ENCODE assay signal across 21 cellular contexts in genomic region chr4:155950461-155950860, GRCh38. TPM values are rescaled to one million over a fixed set of nuclear protein-coding genes. Genes with fewer than 3 reads are reported as not detected.
A peak's percentile ranks its signal among the peaks of the same experiment; 100 is the strongest.
DNase-seq lines count a peak whose midpoint lies in the region; ATAC-seq and TF ChIP-seq lines count a peak whose summit lies in the region.
"Had no signal": no experiment of that assay in that cellular context is flagged by ENCODE, and none has a peak within 500 bp of the region (broad histone marks: within the 10 kb centered on the region; RNA-seq: fewer than 3 reads in every experiment).

No MANE protein-coding gene starts in this region.

- H3K36me3 ChIP-seq in GM23338 (ENCODE audit: insufficient read depth): no peaks in the 10 kb centered on the region
- H3K36me3 ChIP-seq: BE2C had no signal

- no peak overlapping the region for H2AFZ ChIP-seq in GM23338

- H3K27me3 Mint-ChIP-seq in GM23338 (ENCODE audit: insufficient read depth, low read depth, poor library complexity) (peaks cover 3% of the 10 kb centered on the region), glutamatergic neuron (ENCODE audit: unreplicated experiment) (peaks cover 12% of the 10 kb centered on the region)
- H3K27me3 Mint-ChIP-seq in stimulated activated naive CD8-positive, alpha-beta T cell treated with anti-CD3 and anti-CD28 coated beads, Interleukin-15, amount 100 ng/mL, for 72 hours: no peaks in the 10 kb centered on the region
- H3K27me3 Mint-ChIP-seq: CD4-positive, CD25-positive, alpha-beta regulatory T cell; CD8-positive, alpha-beta memory T cell had no signal

- H3K4me1 ChIP-seq in GM23338 (ENCODE audit: insufficient read depth): no peaks in the 10 kb centered on the region
- H3K4me1 ChIP-seq: BE2C had no signal

- H3K4me3 Mint-ChIP-seq in GM23338 (no peak overlapping the region), glutamatergic neuron (ENCODE audit: unreplicated experiment) (peak overlapping the region; percentile 62)
- H3K4me3 Mint-ChIP-seq in stimulated activated naive CD8-positive, alpha-beta T cell treated with anti-CD3 and anti-CD28 coated beads, Interleukin-15, amount 100 ng/mL, for 72 hours: no peak overlapping the region
- H3K4me3 Mint-ChIP-seq: HFFc6 had no signal

- no peak overlapping the region for H3K27ac ChIP-seq in GM23338 (ENCODE audit: low read depth)
- H3K27ac ChIP-seq: HL-60 had no signal

- H3K36me3 Mint-ChIP-seq in GM23338 (ENCODE audit: low read depth) (no peaks in the 10 kb centered on the region), glutamatergic neuron (ENCODE audit: unreplicated experiment) (no peaks in the 10 kb centered on the region)
- H3K36me3 Mint-ChIP-seq: CD4-positive, CD25-positive, alpha-beta regulatory T cell had no signal

- H3K4me2 ChIP-seq in GM23338: no peak overlapping the region

- H3K27ac Mint-ChIP-seq in GM23338 (no peak overlapping the region), glutamatergic neuron (ENCODE audit: unreplicated experiment) (peak overlapping the region; percentile 92)
- H3K27ac Mint-ChIP-seq in stimulated activated naive CD8-positive, alpha-beta T cell treated with anti-CD3 and anti-CD28 coated beads, Interleukin-15, amount 100 ng/mL, for 72 hours: no peak overlapping the region
- H3K27ac Mint-ChIP-seq: CD4-positive, CD25-positive, alpha-beta regulatory T cell; HFFc6 had no signal

- H4K20me1 ChIP-seq in GM23338 (replicated peaks; ENCODE audit: insufficient read depth): no peaks in the 10 kb centered on the region

- H3K9me3 Mint-ChIP-seq in GM23338: no peaks in the 10 kb centered on the region
- peaks cover 8% of the 10 kb centered on the region for H3K9me3 Mint-ChIP-seq in glutamatergic neuron (ENCODE audit: unreplicated experiment)
- no peaks in the 10 kb centered on the region for H3K9me3 Mint-ChIP-seq in stimulated activated naive CD8-positive, alpha-beta T cell treated with anti-CD3 and anti-CD28 coated beads, Interleukin-15, amount 100 ng/mL, for 72 hours
- H3K9me3 Mint-ChIP-seq: CD4-positive, CD25-positive, alpha-beta regulatory T cell; CD8-positive, alpha-beta memory T cell; HFFc6 had no signal

- no peaks in the 10 kb centered on the region for H3K79me2 ChIP-seq in GM23338 (replicated peaks; ENCODE audit: insufficient read depth)

- no peak overlapping the region for H3K4me3 ChIP-seq in GM23338

- no peaks in the 10 kb centered on the region for H3F3A ChIP-seq in GM23338 (replicated peaks; ENCODE audit: low read depth)

- no peaks in the 10 kb centered on the region for H3K27me3 ChIP-seq in GM23338 (ENCODE audit: insufficient read depth)

- TF ChIP-seq CTCF in GM23338 (conservative IDR thresholded peaks at IDR 0.05; ENCODE audit: low read depth in 2 of 2) (no peak), glutamatergic neuron (IDR thresholded peaks at IDR 0.05; ENCODE audit: partially characterized antibody, unreplicated experiment) (no peak)

- DNase-seq in GM23338 (ENCODE audit: low spot score): peak; percentile 24
- peak; percentile 16 for DNase-seq in NCI-H2171 (lab: John Stamatoyannopoulos, UW)
- DNase-seq in NCI-H82 (lab: John Stamatoyannopoulos, UW): peak; percentile 74
- DNase-seq in glutamatergic neuron: peak; percentile 70
- DNase-seq in stimulated activated naive CD8-positive, alpha-beta T cell treated with anti-CD3 and anti-CD28 coated beads, Interleukin-15, amount 100 ng/mL, for 72 hours: no peak
- DNase-seq in globus pallidus (ENCODE audit: low spot score): no peak
- no peak for DNase-seq in Ammon's horn (ENCODE audit: low spot score)
- DNase-seq: BE2C; C1 segment of cervical spinal cord; CD4-positive, CD25-positive, alpha-beta regulatory T cell; CD8-positive, alpha-beta memory T cell; COR-L47; DMS153; DMS79; GDM1; GOT3; H7; HFFc6 had no signal

- H3K4me1 Mint-ChIP-seq in GM23338 (no peaks in the 10 kb centered on the region), glutamatergic neuron (ENCODE audit: low read depth, unreplicated experiment) (peaks cover 36% of the 10 kb centered on the region)
- H3K4me1 Mint-ChIP-seq in stimulated activated naive CD8-positive, alpha-beta T cell treated with anti-CD3 and anti-CD28 coated beads, Interleukin-15, amount 100 ng/mL, for 72 hours: peaks cover 27% of the 10 kb centered on the region

- ATAC-seq in GM23338: no peak
- no peak for ATAC-seq in stimulated activated naive CD8-positive, alpha-beta T cell treated with anti-CD3 and anti-CD28 coated beads, Interleukin-15, amount 100 ng/mL, for 72 hours
- no peak for ATAC-seq in GM19351 (IDR thresholded peaks at IDR 0.05; ENCODE audit: unreplicated experiment)
- ATAC-seq: HCT116 had no signal

- H3K9me2 ChIP-seq in GM23338 (ENCODE audit: insufficient read depth): no peaks in the 10 kb centered on the region

TF ChIP-seq in GM23338, 12 proteins besides CTCF, POLR2A, EP300 and RAD21 (continues in another document):
- no peak for TF ChIP-seq ZNF331 (CRISPR knock-in tag; IDR thresholded peaks at IDR 0.05; ENCODE audit: low read depth)
- no peak for TF ChIP-seq ETS1 (IDR thresholded peaks at IDR 0.05)
- TF ChIP-seq ZNF114 (CRISPR knock-in tag; IDR thresholded peaks at IDR 0.05): no peak
- no peak for TF ChIP-seq ZNF462 (CRISPR knock-in tag; IDR thresholded peaks at IDR 0.05)
- TF ChIP-seq POLR2AphosphoS5 (IDR thresholded peaks at IDR 0.05; ENCODE audit: low read depth): no peak
- TF ChIP-seq EZH2phosphoT487 (IDR thresholded peaks at IDR 0.05; ENCODE audit: unreplicated experiment): no peak

RNA-seq across cellular contexts. Expression of gene CTSO, which starts 3.2 kb away (rescaled TPM):
- total RNA-seq in GM23338 (2014; rRNA removed; shearing (Covaris generic)): 0.78 and 0.83 TPM in 2 replicates
- 0.44 and 0.73 TPM in 2 replicates for polyA plus RNA-seq in GM23338 (2016; fragmentation: Nextera tagmentation; extraction: Ambion mirVana)
- 2.2 TPM for total RNA-seq in glutamatergic neuron (ENCODE audit: unreplicated experiment)

RNA-seq across cellular contexts. Expression of gene TDO2, which starts 47.0 kb away (rescaled TPM):
- total RNA-seq in GM23338 (2014; rRNA removed; shearing (Covaris generic)): 0.10 TPM in 1 of 2 replicates, not detected in the other
- polyA plus RNA-seq in GM23338 (2016; fragmentation: Nextera tagmentation; extraction: Ambion mirVana): not detected in 2 replicates
- 0.32 TPM for total RNA-seq in glutamatergic neuron (ENCODE audit: unreplicated experiment)
- total RNA-seq: CD4-positive, CD25-positive, alpha-beta regulatory T cell; CD8-positive, alpha-beta memory T cell; H7 had no signal
- polyA plus RNA-seq: CD4-positive, CD25-positive, alpha-beta regulatory T cell; CD8-positive, alpha-beta memory T cell had no signal

Comparison
In these comparisons a context has a peak if more than half of its experiments do, and no peak if none do; other contexts are left out.
1. DNase-seq: peak in GM23338 (single experiment), NCI-H2171 (single experiment), NCI-H82 (single experiment) and glutamatergic neuron (single experiment); none in stimulated activated naive CD8-positive, alpha-beta T cell treated with anti-CD3 and anti-CD28 coated beads, Interleukin-15, amount 100 ng/mL, for 72 hours (0 of 2), globus pallidus (single experiment) and Ammon's horn (single experiment).